ENCODE assay signal across 11 cellular contexts in genomic region chrX:45765726-45766125, GRCh38.
DNase-seq lines count a peak whose midpoint lies in the region; ATAC-seq and TF ChIP-seq lines count a peak whose summit lies in the region.
"Had no signal": no experiment of that assay in that cellular context is flagged by ENCODE, and none has a peak within 500 bp of the region (broad histone marks: within the 10 kb centered on the region; RNA-seq: fewer than 3 reads in every experiment).

No MANE protein-coding gene starts in this region.

- no peak for DNase-seq in activated CD4-positive, alpha-beta T cell treated with anti-CD3 and anti-CD28 coated beads for 36 hours
- no peak for DNase-seq in activated CD4-positive, alpha-beta T cell treated with anti-CD3 and anti-CD28 coated beads for 1 hour
- no peak for DNase-seq in Peyer's patch
- DNase-seq in choroid plexus epithelial cell (ENCODE audit: low read depth), result no peak
- DNase-seq in SK-N-DZ (ENCODE audit: low spot score), result no peak
- no peak for DNase-seq in NCI-H748 treated with DMSO at 0.1 percent for 48 hours (lab: John Stamatoyannopoulos, UW)
- DNase-seq: activated CD4-positive, alpha-beta T cell treated with anti-CD3 and anti-CD28 coated beads, Interleukin-2, amount 50 U/mL, for 1 hour; NCI-H1930 had no signal

- H3K36me3 ChIP-seq in Peyer's patch (no peaks in the 10 kb centered on the region), skeletal muscle satellite cell (ENCODE audit: insufficient read depth, low read length) (peaks cover 71% of the 10 kb centered on the region)
- H3K36me3 ChIP-seq: gastroesophageal sphincter had no signal

- no peaks in the 10 kb centered on the region for H3K9me3 Mint-ChIP-seq in activated CD4-positive, alpha-beta T cell treated with anti-CD3 and anti-CD28 coated beads for 36 hours (ENCODE audit: low read depth)

- H3K27me3 Mint-ChIP-seq in activated CD4-positive, alpha-beta T cell treated with anti-CD3 and anti-CD28 coated beads for 36 hours, result no peaks in the 10 kb centered on the region

- intact Hi-C loops in activated CD4-positive, alpha-beta T cell treated with anti-CD3 and anti-CD28 coated beads for 36 hours (cut with DNase I, micrococcal nuclease), result loop anchor here in 1 of 2 experiments (10.0 kb wide), 2 partner anchors 809 to 891 kb away; partner anchors contain the start of genes CHST7 and KDM6A

- CTCF ChIA-PET in activated CD4-positive, alpha-beta T cell treated with anti-CD3 and anti-CD28 coated beads for 36 hours (lab: Charles Lee), result interaction anchor here (0.7 to 1.9 kb wide), 2 partner anchors 36 to 169 kb away, joined by 3 to 5 read pairs; no protein-coding TSS in a partner anchor

- H3K27me3 ChIP-seq in Peyer's patch (no peaks in the 10 kb centered on the region), skeletal muscle satellite cell (ENCODE audit: control insufficient read depth, insufficient read depth, low read length) (no peaks in the 10 kb centered on the region)
- H3K27me3 ChIP-seq: gastroesophageal sphincter had no signal

- H3K27ac ChIP-seq in Peyer's patch, result peak overlapping the region in 3 of 4 donors; percentile 21 to 87 (median 76)
- H3K27ac ChIP-seq: gastroesophageal sphincter had no signal

- no peak overlapping the region for H3K4me3 ChIP-seq in Peyer's patch
- peak overlapping the region; percentile 41 for H3K4me3 ChIP-seq in choroid plexus epithelial cell (ENCODE audit: low read depth, low read length)
- peak overlapping the region; percentile 78 for H3K4me3 ChIP-seq in skeletal muscle satellite cell (ENCODE audit: low read length)
- H3K4me3 ChIP-seq: gastroesophageal sphincter had no signal

- H3K27ac Mint-ChIP-seq in activated CD4-positive, alpha-beta T cell treated with anti-CD3 and anti-CD28 coated beads for 36 hours, result peak overlapping the region; percentile 89

- H3K9me3 ChIP-seq in Peyer's patch (no peaks in the 10 kb centered on the region), skeletal muscle satellite cell (replicated peaks; ENCODE audit: low read length) (no peaks in the 10 kb centered on the region)
- H3K9me3 ChIP-seq: gastroesophageal sphincter had no signal

- POLR2A ChIA-PET in activated CD4-positive, alpha-beta T cell treated with anti-CD3 and anti-CD28 coated beads for 36 hours (lab: Charles Lee), result interaction anchor here (0.6 to 1.3 kb wide), 3 partner anchors 9 to 41 kb away, joined by 3 to 5 read pairs (median 4); no protein-coding TSS in a partner anchor

- peaks cover 72% of the 10 kb centered on the region for H3K36me3 Mint-ChIP-seq in activated CD4-positive, alpha-beta T cell treated with anti-CD3 and anti-CD28 coated beads for 36 hours (ENCODE audit: low read depth)

- H3K4me3 Mint-ChIP-seq in activated CD4-positive, alpha-beta T cell treated with anti-CD3 and anti-CD28 coated beads for 36 hours, result peak overlapping the region; percentile 77

- no peaks in the 10 kb centered on the region for H3K4me1 ChIP-seq in Peyer's patch
- H3K4me1 ChIP-seq in skeletal muscle satellite cell (ENCODE audit: control insufficient read depth, insufficient read depth, low read length), result peaks cover 28% of the 10 kb centered on the region

- ATAC-seq in activated CD4-positive, alpha-beta T cell treated with anti-CD3 and anti-CD28 coated beads for 36 hours, result peak; percentile 31
- no peak for ATAC-seq in GM18505 (IDR thresholded peaks at IDR 0.05; ENCODE audit: unreplicated experiment)
- ATAC-seq: gastroesophageal sphincter had no signal

- peak overlapping the region; percentile 82 for H3K4me2 ChIP-seq in skeletal muscle satellite cell (ENCODE audit: low read length)

- peaks cover 44% of the 10 kb centered on the region for H3K4me1 Mint-ChIP-seq in activated CD4-positive, alpha-beta T cell treated with anti-CD3 and anti-CD28 coated beads for 36 hours

- TF ChIP-seq POLR2A in Peyer's patch (IDR thresholded peaks at IDR 0.05), result no peak
- no peak for TF ChIP-seq POLR2A in GM18505 (IDR thresholded peaks at IDR 0.05; ENCODE audit: borderline replicate concordance, extremely low read depth, insufficient read depth, insufficient read length)

- no peak for TF ChIP-seq CTCF in Peyer's patch (IDR thresholded peaks at IDR 0.05)
- no peak for TF ChIP-seq CTCF in choroid plexus epithelial cell (conservative IDR thresholded peaks at IDR 0.05; ENCODE audit: low read depth, low read length)

- H3K9ac ChIP-seq in skeletal muscle satellite cell (ENCODE audit: low read depth, low read length), result peak overlapping the region; percentile 95

Comparison
In these comparisons a context has a peak if more than half of its experiments do, and no peak if none do; other contexts are left out.
1. H3K4me3 ChIP-seq: peak in choroid plexus epithelial cell (single experiment) and skeletal muscle satellite cell (single experiment); none in Peyer's patch (0 of 4).